2 cellular contexts compared by ENCODE assay signal in genomic region chr5:93611510-93611899, GRCh38.
TF ChIP-seq lines count a peak whose summit lies in the region.

No MANE protein-coding gene starts in this region.

TF ChIP-seq in H1, 55 proteins besides CTCF, POLR2A, EP300 and RAD21:
- TF ChIP-seq ATF3 (IDR thresholded peaks at IDR 0.05; ENCODE audit: insufficient read depth, low read depth, low read length) (no peak), CBX5 (IDR thresholded peaks at IDR 0.05; ENCODE audit: low read depth, low read length) (no peak), EZH2 (IDR thresholded peaks at IDR 0.05; ENCODE audit: low read depth, low read length, severe bottlenecking) (peak; percentile 37)

TF ChIP-seq in neural cell, 6 proteins besides CTCF, POLR2A, EP300 and RAD21:
- TF ChIP-seq EZH2 (IDR thresholded peaks at IDR 0.05; ENCODE audit: borderline replicate concordance, insufficient read depth, low read length, poor library complexity, severe bottlenecking) (no peak), MXI1 (conservative IDR thresholded peaks at IDR 0.05; ENCODE audit: poor library complexity, severe bottlenecking) (no peak), POLR2AphosphoS5 (IDR thresholded peaks at IDR 0.05) (peak; percentile 70), TAF1 (IDR thresholded peaks at IDR 0.05; ENCODE audit: low read depth) (no peak)
